In the genomic region with DNA sequence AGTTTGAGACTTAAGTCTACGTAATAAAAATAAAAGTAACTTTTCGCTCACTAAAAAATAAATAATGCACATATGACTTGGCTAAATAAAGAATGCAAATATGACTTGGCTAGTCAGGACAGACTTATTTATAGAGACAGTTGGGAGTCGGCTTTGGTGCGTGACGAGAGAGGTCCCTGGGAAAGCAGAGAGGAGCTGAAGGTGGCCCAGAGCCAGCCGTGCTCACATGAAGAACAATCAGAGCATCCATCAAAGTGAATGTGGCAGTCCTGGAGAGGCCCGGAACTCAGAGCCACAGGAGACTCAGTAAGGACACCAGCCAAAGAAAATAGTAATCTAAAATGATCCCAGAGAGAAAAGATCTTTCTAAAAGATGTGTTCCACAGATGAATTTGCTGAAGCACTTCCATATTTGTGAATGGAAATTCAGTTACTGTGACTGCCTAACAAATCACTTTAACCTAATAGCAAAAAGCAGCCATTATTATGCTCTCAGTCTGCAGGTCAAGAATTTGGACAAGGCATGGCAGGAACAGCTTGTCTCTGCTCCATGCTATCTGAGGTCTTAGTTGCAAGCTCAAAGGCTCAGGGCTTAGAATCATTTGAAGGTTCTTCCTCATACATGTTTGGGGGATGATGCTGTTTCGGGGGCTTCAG, we compare ENCODE assay signal across 2 cellular contexts.
A peak's percentile ranks its signal among the peaks of the same experiment; 100 is the strongest.
TF ChIP-seq lines count a peak whose summit lies in the region.

No MANE protein-coding gene starts in this region.

TF ChIP-seq in liver, 16 proteins besides CTCF, POLR2A, EP300 and RAD21:
- TF ChIP-seq TAF1 (conservative IDR thresholded peaks at IDR 0.05) (no peak), RXRA (IDR thresholded peaks at IDR 0.05) (no peak), NR2F2 (IDR thresholded peaks at IDR 0.05) (peak; percentile 15)
- TF ChIP-seq, protein P1, sequence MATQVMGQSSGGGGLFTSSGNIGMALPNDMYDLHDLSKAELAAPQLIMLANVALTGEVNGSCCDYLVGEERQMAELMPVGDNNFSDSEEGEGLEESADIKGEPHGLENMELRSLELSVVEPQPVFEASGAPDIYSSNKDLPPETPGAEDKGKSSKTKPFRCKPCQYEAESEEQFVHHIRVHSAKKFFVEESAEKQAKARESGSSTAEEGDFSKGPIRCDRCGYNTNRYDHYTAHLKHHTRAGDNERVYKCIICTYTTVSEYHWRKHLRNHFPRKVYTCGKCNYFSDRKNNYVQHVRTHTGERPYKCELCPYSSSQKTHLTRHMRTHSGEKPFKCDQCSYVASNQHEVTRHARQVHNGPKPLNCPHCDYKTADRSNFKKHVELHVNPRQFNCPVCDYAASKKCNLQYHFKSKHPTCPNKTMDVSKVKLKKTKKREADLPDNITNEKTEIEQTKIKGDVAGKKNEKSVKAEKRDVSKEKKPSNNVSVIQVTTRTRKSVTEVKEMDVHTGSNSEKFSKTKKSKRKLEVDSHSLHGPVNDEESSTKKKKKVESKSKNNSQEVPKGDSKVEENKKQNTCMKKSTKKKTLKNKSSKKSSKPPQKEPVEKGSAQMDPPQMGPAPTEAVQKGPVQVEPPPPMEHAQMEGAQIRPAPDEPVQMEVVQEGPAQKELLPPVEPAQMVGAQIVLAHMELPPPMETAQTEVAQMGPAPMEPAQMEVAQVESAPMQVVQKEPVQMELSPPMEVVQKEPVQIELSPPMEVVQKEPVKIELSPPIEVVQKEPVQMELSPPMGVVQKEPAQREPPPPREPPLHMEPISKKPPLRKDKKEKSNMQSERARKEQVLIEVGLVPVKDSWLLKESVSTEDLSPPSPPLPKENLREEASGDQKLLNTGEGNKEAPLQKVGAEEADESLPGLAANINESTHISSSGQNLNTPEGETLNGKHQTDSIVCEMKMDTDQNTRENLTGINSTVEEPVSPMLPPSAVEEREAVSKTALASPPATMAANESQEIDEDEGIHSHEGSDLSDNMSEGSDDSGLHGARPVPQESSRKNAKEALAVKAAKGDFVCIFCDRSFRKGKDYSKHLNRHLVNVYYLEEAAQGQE (IDR thresholded peaks at IDR 0.05), result no peak
- TF ChIP-seq, protein P2, sequence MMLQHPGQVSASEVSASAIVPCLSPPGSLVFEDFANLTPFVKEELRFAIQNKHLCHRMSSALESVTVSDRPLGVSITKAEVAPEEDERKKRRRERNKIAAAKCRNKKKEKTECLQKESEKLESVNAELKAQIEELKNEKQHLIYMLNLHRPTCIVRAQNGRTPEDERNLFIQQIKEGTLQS (IDR thresholded peaks at IDR 0.05), result no peak

TF ChIP-seq in HepG2, 621 proteins besides CTCF, POLR2A, EP300 and RAD21:
- TF ChIP-seq FOXC1 (CRISPR knock-in tag; IDR thresholded peaks at IDR 0.05; ENCODE audit: borderline replicate concordance), result no peak
- no peak for TF ChIP-seq HDAC1 (CRISPR knock-in tag; IDR thresholded peaks at IDR 0.05)
- TF ChIP-seq NR2F6 (IDR thresholded peaks at IDR 0.05), result no peak
- TF ChIP-seq NR2F6 (CRISPR knock-in tag; IDR thresholded peaks at IDR 0.05), result no peak
- no peak for TF ChIP-seq PRMT3 (CRISPR knock-in tag; IDR thresholded peaks at IDR 0.05; ENCODE audit: borderline replicate concordance, low read depth)
